In genomic region chr5:186091-187041, GRCh38 we compare ENCODE assay signal across 24 cellular contexts. TPM values are rescaled to one million over a fixed set of nuclear protein-coding genes. Genes with fewer than 3 reads are reported as not detected.
"Had no signal": no experiment of that assay in that cellular context is flagged by ENCODE, and none has a peak within 500 bp of the region (broad histone marks: within the 10 kb centered on the region; RNA-seq: fewer than 3 reads in every experiment).

No MANE protein-coding gene starts in this region.

- H3K9me3 Mint-ChIP-seq: activated CD4-positive, alpha-beta T cell treated with anti-CD3 and anti-CD28 coated beads, Interleukin-2, amount 10 ng/mL, durations not matched to agents 24 days and 14 days; activated CD8-positive, alpha-beta T cell treated with anti-CD3 and anti-CD28 coated beads for 36 hours; activated naive CD4-positive, alpha-beta T cell treated with anti-CD3 and anti-CD28 coated beads, Interleukin-2, amount 50 U/mL, for 24 hours; activated T-cell treated with anti-CD3 and anti-CD28 coated beads, Interleukin-2, amount 50 U/mL, for 24 hours; immature natural killer cell; nephron progenitor cell; stimulated activated naive CD8-positive, alpha-beta T cell treated with anti-CD3 and anti-CD28 coated beads, Interleukin-15, Interleukin-2, amounts not matched to agents 100 ng/mL and 50 ng/mL, for 24 hours had no signal

- H3K4me3 Mint-ChIP-seq: activated CD4-positive, alpha-beta T cell treated with anti-CD3 and anti-CD28 coated beads, Interleukin-2, amount 10 ng/mL, durations not matched to agents 24 days and 14 days; activated CD8-positive, alpha-beta T cell treated with anti-CD3 and anti-CD28 coated beads for 36 hours; activated naive CD4-positive, alpha-beta T cell treated with anti-CD3 and anti-CD28 coated beads, Interleukin-2, amount 50 U/mL, for 24 hours; activated T-cell treated with anti-CD3 and anti-CD28 coated beads, Interleukin-2, amount 50 U/mL, for 24 hours; immature natural killer cell; nephron progenitor cell; stimulated activated naive CD8-positive, alpha-beta T cell treated with anti-CD3 and anti-CD28 coated beads, Interleukin-15, Interleukin-2, amounts not matched to agents 100 ng/mL and 50 ng/mL, for 24 hours had no signal

- H3K36me3 ChIP-seq: ascending aorta, esophagus muscularis mucosa, lower lobe of right lung, suprapubic skin, transverse colon, vagina had no signal

- H3K27ac ChIP-seq: ascending aorta, esophagus muscularis mucosa, lower lobe of right lung, skin epidermis, suprapubic skin, vagina had no signal

- H3K27me3 Mint-ChIP-seq: activated CD8-positive, alpha-beta T cell treated with anti-CD3 and anti-CD28 coated beads for 36 hours had no signal

- H3K9me3 ChIP-seq: ascending aorta, esophagus muscularis mucosa, lower lobe of right lung, suprapubic skin, transverse colon, vagina had no signal

- H3K27me3 ChIP-seq: ascending aorta, vagina had no signal

- H3K27ac Mint-ChIP-seq: activated CD4-positive, alpha-beta T cell treated with anti-CD3 and anti-CD28 coated beads, Interleukin-2, amount 10 ng/mL, durations not matched to agents 24 days and 14 days; activated CD8-positive, alpha-beta T cell treated with anti-CD3 and anti-CD28 coated beads for 36 hours; activated naive CD4-positive, alpha-beta T cell treated with anti-CD3 and anti-CD28 coated beads, Interleukin-2, amount 50 U/mL, for 24 hours; activated T-cell treated with anti-CD3 and anti-CD28 coated beads, Interleukin-2, amount 50 U/mL, for 24 hours; immature natural killer cell; nephron progenitor cell; stimulated activated naive CD8-positive, alpha-beta T cell treated with anti-CD3 and anti-CD28 coated beads, Interleukin-15, Interleukin-2, amounts not matched to agents 100 ng/mL and 50 ng/mL, for 24 hours had no signal

- H3K36me3 Mint-ChIP-seq: activated naive CD4-positive, alpha-beta T cell treated with anti-CD3 and anti-CD28 coated beads, Interleukin-2, amount 50 U/mL, for 24 hours; immature natural killer cell had no signal

- DNase-seq: activated CD4-positive, alpha-beta T cell treated with anti-CD3 and anti-CD28 coated beads, Interleukin-2, amount 10 ng/mL, durations not matched to agents 24 days and 14 days; activated CD4-positive, CD25-positive, alpha-beta regulatory T cell; activated CD8-positive, alpha-beta T cell treated with anti-CD3 and anti-CD28 coated beads for 36 hours; activated T-cell treated with anti-CD3 and anti-CD28 coated beads, Interleukin-2, amount 50 U/mL, for 24 hours; cortex of kidney; effector CD8-positive, alpha-beta T cell; immature natural killer cell; nephron progenitor cell; occipital lobe; stimulated activated CD4-positive, alpha-beta T cell treated with anti-CD3 and anti-CD28 coated beads, Interleukin-15, amount 100 ng/mL, for 24 hours; stimulated activated CD4-positive, alpha-beta T cell treated with anti-CD3 and anti-CD28 coated beads, Interleukin-2, amount 100 ng/mL, for 48 hours; T1000; transverse colon had no signal

- H3K4me3 ChIP-seq: ascending aorta, esophagus muscularis mucosa, lower lobe of right lung, skin epidermis, suprapubic skin, transverse colon, vagina had no signal

- ATAC-seq: activated CD8-positive, alpha-beta T cell treated with anti-CD3 and anti-CD28 coated beads for 36 hours; lower lobe of right lung had no signal

RNA-seq across cellular contexts. Expression of gene LRRC14B, which starts 4.9 kb away (rescaled TPM):
- total RNA-seq: activated CD4-positive, alpha-beta T cell treated with anti-CD3 and anti-CD28 coated beads, Interleukin-2, amount 10 ng/mL, durations not matched to agents 24 days and 14 days; ascending aorta; esophagus muscularis mucosa; lower lobe of right lung; occipital lobe; posterior vena cava; suprapubic skin; T-helper 1 cell treated with Interleukin-12 subunit alpha and Interleukin-12 subunit beta and Interleukin-4 antibody, amounts not matched to agents 30 ng/mL and 1 ng/mL, for 36 hours; transverse colon; vagina had no signal
- polyA plus RNA-seq: adipose tissue, immature natural killer cell had no signal
